8 cellular contexts compared by ENCODE assay signal in genomic region chr16:88705746-88706287, GRCh38. TPM values are rescaled to one million over a fixed set of nuclear protein-coding genes. Genes with fewer than 3 reads are reported as not detected.
DNase-seq lines count a peak whose midpoint lies in the region; ATAC-seq and TF ChIP-seq lines count a peak whose summit lies in the region.

No MANE protein-coding gene starts in this region.

- no peak overlapping the region; the same call in 1 of the 2 replicates for H3K27ac ChIP-seq in KMS-11
- peak overlapping the region; percentile 46 for H3K27ac ChIP-seq in brain microvascular endothelial cell
- H3K27ac ChIP-seq in left lung: peak overlapping the region; percentile 86 to 91
- peak overlapping the region; percentile 87 for H3K27ac ChIP-seq in thymus (ENCODE audit: low read depth)

- H2AFZ ChIP-seq in KMS-11 (ENCODE audit: low read depth): peak overlapping the region; percentile 54

- TF ChIP-seq CTCF in KMS-11 (conservative IDR thresholded peaks at IDR 0.05; ENCODE audit: low read depth, low read length) (no peak), brain microvascular endothelial cell (IDR thresholded peaks at IDR 0.05; ENCODE audit: low read depth, low read length, missing control alignments) (no peak), left lung (IDR thresholded peaks at IDR 0.05) (no peak)

- peak; percentile 9 for ATAC-seq in GM21528 (IDR thresholded peaks at IDR 0.05; ENCODE audit: low FRiP score, unreplicated experiment)
- peak; percentile 3 for ATAC-seq in left lung

- H3K4me2 ChIP-seq in KMS-11: peak overlapping the region; percentile 97

- intact Hi-C loops in left lung (cut with DNase I): no loop called here

- H3K4me3 ChIP-seq in KMS-11 (IDR thresholded peaks at IDR 0.05; ENCODE audit: insufficient read depth, low read depth, low read length): no peak overlapping the region
- peak overlapping the region; percentile 63 for H3K4me3 ChIP-seq in brain microvascular endothelial cell (ENCODE audit: low read depth, low read length)
- H3K4me3 ChIP-seq in left lung: peak overlapping the region; percentile 92 to 93
- peak overlapping the region; percentile 99 for H3K4me3 ChIP-seq in thymus (ENCODE audit: low read length)

- no peaks in the 10 kb centered on the region for H3K27me3 ChIP-seq in KMS-11 (ENCODE audit: insufficient read depth, low read depth)
- H3K27me3 ChIP-seq in brain microvascular endothelial cell (replicated peaks): no peaks in the 10 kb centered on the region
- no peaks in the 10 kb centered on the region for H3K27me3 ChIP-seq in left lung
- H3K27me3 ChIP-seq in thymus (ENCODE audit: control insufficient read depth, insufficient read depth): no peaks in the 10 kb centered on the region

- peaks cover 40% of the 10 kb centered on the region for H3K4me1 ChIP-seq in KMS-11 (ENCODE audit: low read depth, poor library complexity, severe bottlenecking)
- peaks cover 39 to 65% of the 10 kb centered on the region in 2 donors for H3K4me1 ChIP-seq in left lung
- H3K4me1 ChIP-seq in thymus (ENCODE audit: control insufficient read depth, insufficient read depth, low read length): peaks cover 42% of the 10 kb centered on the region

- WGBS in thymus: under 1% methylated on average over 67 of the region's 67 CpGs

- H3K36me3 ChIP-seq in KMS-11 (ENCODE audit: insufficient read depth): no peaks in the 10 kb centered on the region
- peaks cover 2% of the 10 kb centered on the region for H3K36me3 ChIP-seq in brain microvascular endothelial cell (replicated peaks)
- peaks cover 0 to 9% of the 10 kb centered on the region in 2 donors for H3K36me3 ChIP-seq in left lung
- H3K36me3 ChIP-seq in thymus (ENCODE audit: control insufficient read depth, insufficient read depth): peaks cover 19% of the 10 kb centered on the region

- DNase-seq in ELR (ENCODE audit: low read depth) (peak; percentile 39), brain microvascular endothelial cell (no peak), left lung (no peak), NOMO-1 treated with DMSO at 0.1 percent for 48 hours (lab: John Stamatoyannopoulos, UW; ENCODE audit: unreplicated experiment) (no peak), GF-D8 (lab: John Stamatoyannopoulos, UW) (no peak)

- no peaks in the 10 kb centered on the region for H4K20me1 ChIP-seq in KMS-11 (ENCODE audit: insufficient read depth)

- peak overlapping the region; percentile 57; the same call in 1 of the 2 replicates for H3K9ac ChIP-seq in KMS-11

- H3K79me2 ChIP-seq in KMS-11 (ENCODE audit: insufficient read depth, low read depth): peaks cover 42% of the 10 kb centered on the region; the same call in 1 of the 2 replicates

- in situ Hi-C loops in brain microvascular endothelial cell (cut with HindIII; ENCODE audit: low pct_ligation_motif_present, low sequenced_read_pairs): no loop called here

- H3K9me3 ChIP-seq in left lung (no peaks in the 10 kb centered on the region), thymus (ENCODE audit: control insufficient read depth) (peaks cover 2% of the 10 kb centered on the region)

RNA-seq across cellular contexts. Expression of gene RNF166, which starts 0.4 kb away (rescaled TPM):
- total RNA-seq in left lung: 10 to 100 TPM; 28.4 to 54.0 TPM
- polyA plus RNA-seq in thymus: 144 TPM

RNA-seq across cellular contexts. Expression of gene CTU2, which starts 0.5 kb away (rescaled TPM):
- 10 to 100 TPM; 15.4 to 19.8 TPM for total RNA-seq in left lung
- polyA plus RNA-seq in thymus: 18.6 TPM

RNA-seq across cellular contexts. Expression of gene SNAI3, which starts 19.5 kb away (rescaled TPM):
- 1 to 10 TPM; 1.9 to 2.3 TPM for total RNA-seq in left lung
- 2.9 TPM for polyA plus RNA-seq in thymus

RNA-seq across cellular contexts. Expression of gene MVD, which starts 42.9 kb away (rescaled TPM):
- 100 to 1,000 TPM in 1 of 2 donors, 10 to 100 TPM in 1; 66.3 to 154 TPM for total RNA-seq in left lung
- 30.2 TPM for polyA plus RNA-seq in thymus

RNA-seq across cellular contexts. Expression of gene CYBA, which starts 55.0 kb away (rescaled TPM):
- total RNA-seq in left lung: 100 to 1,000 TPM; 243 to 396 TPM
- 208 TPM for polyA plus RNA-seq in thymus
